24 cellular contexts compared by ENCODE assay signal in the genomic region with DNA sequence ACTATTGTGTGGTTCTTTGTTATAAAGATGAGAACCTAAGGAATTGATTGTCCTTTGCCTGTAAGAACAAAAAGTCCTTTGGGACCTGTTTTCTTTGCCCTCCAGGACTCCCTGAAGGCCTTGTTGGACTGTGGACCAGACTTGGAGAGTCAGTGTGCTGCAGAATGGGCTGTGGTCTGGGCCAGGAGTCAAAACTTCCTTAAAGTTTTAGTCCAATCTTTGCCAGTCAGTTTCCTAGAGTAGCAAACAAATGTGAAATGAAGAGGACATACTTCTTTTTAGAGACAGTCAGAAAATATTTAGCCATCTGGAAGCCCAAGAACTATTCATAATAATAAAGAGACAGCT. TPM values are rescaled to one million over a fixed set of nuclear protein-coding genes. Genes with fewer than 3 reads are reported as not detected.
DNase-seq lines count a peak whose midpoint lies in the region; ATAC-seq and TF ChIP-seq lines count a peak whose summit lies in the region.
"Had no signal": no experiment of that assay in that cellular context is flagged by ENCODE, and none has a peak within 500 bp of the region (broad histone marks: within the 10 kb centered on the region; RNA-seq: fewer than 3 reads in every experiment).

No MANE protein-coding gene starts in this region.

- intact Hi-C loops in CD4-positive, alpha-beta memory T cell (cut with micrococcal nuclease): no loop called here
- intact Hi-C loops in IMR-90 (cut with micrococcal nuclease) (loop anchor here (5.0 kb wide), 1 partner anchor 35 kb away; no protein-coding TSS in a partner anchor), sciatic nerve (cut with DNase I) (no loop called here)

- H3K4me1 Mint-ChIP-seq in CD4-positive, alpha-beta memory T cell: peaks cover 63 to 91% (median 69%) of the 10 kb centered on the region in 4 donors

- H3K27me3 ChIP-seq in CD4-positive, alpha-beta memory T cell (ENCODE audit: insufficient read depth, low read length): no peaks in the 10 kb centered on the region
- H3K27me3 ChIP-seq in IMR-90 (ENCODE audit: control insufficient read depth, insufficient read depth, low read length): no peaks in the 10 kb centered on the region
- H3K27me3 ChIP-seq in SJCRH30: no peaks in the 10 kb centered on the region
- H3K27me3 ChIP-seq: breast epithelium, neural progenitor cell, SJSA1, upper lobe of right lung had no signal

- H2BK120ac ChIP-seq in IMR-90 (ENCODE audit: low read depth, low read length): no peak overlapping the region

- no peak overlapping the region for H4K5ac ChIP-seq in IMR-90 (ENCODE audit: low read depth, low read length)

- TF ChIP-seq RAD21 in IMR-90 (IDR thresholded peaks at IDR 0.05; ENCODE audit: low read length): no peak

- no peaks in the 10 kb centered on the region for H3K36me3 ChIP-seq in CD4-positive, alpha-beta memory T cell (ENCODE audit: insufficient read depth, low read length)
- no peaks in the 10 kb centered on the region for H3K36me3 ChIP-seq in IMR-90 (ENCODE audit: control insufficient read depth, insufficient read depth, low read length)
- no peaks in the 10 kb centered on the region for H3K36me3 ChIP-seq in SJCRH30
- H3K36me3 ChIP-seq: breast epithelium, neural progenitor cell, SJSA1, upper lobe of right lung had no signal

- no peak overlapping the region for H3K56ac ChIP-seq in IMR-90 (ENCODE audit: extremely low read depth, insufficient read depth, low read length)

- no peaks in the 10 kb centered on the region for H3K9me3 ChIP-seq in CD4-positive, alpha-beta memory T cell (ENCODE audit: control insufficient read depth in 1 of 2, low read length in 2 of 2)
- H3K9me3 ChIP-seq in IMR-90 (ENCODE audit: control insufficient read depth, insufficient read depth, low read length) (no peaks in the 10 kb centered on the region), SJCRH30 (replicated peaks) (no peaks in the 10 kb centered on the region)
- H3K9me3 ChIP-seq: breast epithelium, SJSA1, upper lobe of right lung had no signal

- H2BK20ac ChIP-seq in IMR-90 (ENCODE audit: low read depth, low read length): no peak overlapping the region

- H3K4me1 ChIP-seq in CD4-positive, alpha-beta memory T cell (ENCODE audit: insufficient read depth, low read length): peaks cover 65% of the 10 kb centered on the region
- H3K4me1 ChIP-seq in IMR-90 (ENCODE audit: control insufficient read depth, insufficient read depth, low read length) (peaks cover 24% of the 10 kb centered on the region), SJCRH30 (no peaks in the 10 kb centered on the region)

- H3K4me3 Mint-ChIP-seq in CD4-positive, alpha-beta memory T cell: peak overlapping the region in 3 of 8 donors; percentile 21 to 45 (median 38)
- H3K4me3 Mint-ChIP-seq: activated naive CD8-positive, alpha-beta T cell; endodermal cell; neural progenitor cell had no signal

- ATAC-seq in IMR-90 (ENCODE audit: low read depth): no peak
- ATAC-seq in sciatic nerve: peak; percentile 65
- no peak for ATAC-seq in HG03097 (IDR thresholded peaks at IDR 0.05; ENCODE audit: low FRiP score, unreplicated experiment)
- no peak for ATAC-seq in HG03442 (IDR thresholded peaks at IDR 0.05; ENCODE audit: unreplicated experiment)
- ATAC-seq in HG02610 (IDR thresholded peaks at IDR 0.05; ENCODE audit: unreplicated experiment): no peak
- ATAC-seq: upper lobe of right lung had no signal

- CTCF ChIA-PET in CD4-positive, alpha-beta memory T cell (lab: Charles Lee; ENCODE audit: partially characterized antibody): no interaction called here
- CTCF ChIA-PET in IMR-90 (lab: Yijun Ruan, JAX): no interaction called here

- no peak overlapping the region for H3K4ac ChIP-seq in IMR-90 (ENCODE audit: low read depth, low read length)

- TF ChIP-seq CTCF in IMR-90 (conservative IDR thresholded peaks at IDR 0.05; ENCODE audit: low read depth, low read length): no peak

- H3K79me1 ChIP-seq in IMR-90 (ENCODE audit: low read depth in 1 of 2, low read length in 2 of 2): peaks cover 43 to 91% of the 10 kb centered on the region in 2 experiments

- dilution Hi-C loops in IMR-90 (cut with HindIII; ENCODE audit: low sequenced_read_pairs, unreplicated experiment): no loop called here

- H3K27ac Mint-ChIP-seq in CD4-positive, alpha-beta memory T cell: peak overlapping the region in 5 of 7 donors; percentile 21 to 63 (median 40)
- H3K27ac Mint-ChIP-seq: activated naive CD8-positive, alpha-beta T cell; endodermal cell; neural progenitor cell had no signal

- no peak overlapping the region for H3K14ac ChIP-seq in IMR-90 (replicated peaks; ENCODE audit: low read depth, low read length)

- no peaks in the 10 kb centered on the region for H3K9me3 Mint-ChIP-seq in CD4-positive, alpha-beta memory T cell
- H3K9me3 Mint-ChIP-seq: endodermal cell had no signal

- H3K9ac ChIP-seq in IMR-90 (ENCODE audit: low read depth, low read length): no peak overlapping the region
- H3K9ac ChIP-seq: neural progenitor cell had no signal

- H3K27me3 Mint-ChIP-seq in CD4-positive, alpha-beta memory T cell: no peaks in the 10 kb centered on the region
- H3K27me3 Mint-ChIP-seq: activated naive CD8-positive, alpha-beta T cell had no signal

- no peak overlapping the region for H2AK9ac ChIP-seq in IMR-90 (replicated peaks; ENCODE audit: low read depth, low read length, poor library complexity)

- peak overlapping the region; percentile 19; the same call in 1 of the 2 replicates for H3K23ac ChIP-seq in IMR-90 (ENCODE audit: low read depth, low read length)

- H4K20me1 ChIP-seq in IMR-90 (ENCODE audit: insufficient read depth, low read length): peaks cover 86% of the 10 kb centered on the region

- peaks cover 18% of the 10 kb centered on the region for H3K9me1 ChIP-seq in IMR-90 (ENCODE audit: insufficient read depth, low read length)

- peak overlapping the region in 1 of 2 experiments; percentile 14; a peak in 1 of 4 replicates for H4K8ac ChIP-seq in IMR-90 (ENCODE audit: low read depth in 2 of 2, low read length in 2 of 2)

- no peak overlapping the region for H2BK15ac ChIP-seq in IMR-90 (ENCODE audit: low read depth, low read length)

- H2AK5ac ChIP-seq in IMR-90 (ENCODE audit: low read depth, low read length): no peak overlapping the region

- H3K36me3 Mint-ChIP-seq in CD4-positive, alpha-beta memory T cell: peaks cover 0 to 1% of the 10 kb centered on the region in 2 donors
- H3K36me3 Mint-ChIP-seq: activated naive CD8-positive, alpha-beta T cell; neural progenitor cell had no signal

- H2BK5ac ChIP-seq in IMR-90 (ENCODE audit: low read depth, low read length, poor library complexity, severe bottlenecking): no peak overlapping the region

- H3K4me2 ChIP-seq in IMR-90 (ENCODE audit: low read depth, low read length): no peak overlapping the region
- H3K4me2 ChIP-seq: neural progenitor cell had no signal

- no TSS peak for BruUV-seq in IMR-90 (replicated peaks; lab: Mats Ljungman, UMichigan)

- H3K4me3 ChIP-seq in CD4-positive, alpha-beta memory T cell (ENCODE audit: low read length in 2 of 2): no peak overlapping the region
- no peak overlapping the region for H3K4me3 ChIP-seq in IMR-90 (ENCODE audit: insufficient read depth, low read depth, low read length)
- no peak overlapping the region for H3K4me3 ChIP-seq in SJCRH30
- H3K4me3 ChIP-seq: breast epithelium, lung, neural progenitor cell, SJSA1, upper lobe of right lung had no signal

- no peak for DNase-seq in CD4-positive, alpha-beta memory T cell
- DNase-seq in IMR-90 (no peak), fibroblast of peridontal ligament (ENCODE audit: extremely low read depth) (peak; percentile 49), sciatic nerve (ENCODE audit: low spot score) (no peak), SJCRH30 (no peak)
- DNase-seq: activated CD4-positive, alpha-beta T cell treated with anti-CD3 and anti-CD28 coated beads for 48 hours; activated T-cell treated with anti-CD3 and anti-CD28 coated beads for 4 hours; Calu3; endodermal cell; foreskin fibroblast; Kasumi-1; NCI-H146; NCI-H2227 treated with DMSO at 0.1 percent for 48 hours; right cardiac atrium; stimulated activated CD4-positive, alpha-beta T cell treated with anti-CD3 and anti-CD28 coated beads, Interleukin-2, amount 100 ng/mL, for 48 hours; upper lobe of right lung had no signal

- in situ Hi-C loops in IMR-90 (cut with MboI; ENCODE audit: low sequenced_read_pairs): no loop called here

- H4K91ac ChIP-seq in IMR-90 (ENCODE audit: insufficient read depth, low read depth, low read length): no peak overlapping the region

- H3K27ac ChIP-seq in CD4-positive, alpha-beta memory T cell (ENCODE audit: low read depth, low read length): no peak overlapping the region
- H3K27ac ChIP-seq in IMR-90 (ENCODE audit: insufficient read depth, low read length) (no peak overlapping the region), SJCRH30 (no peak overlapping the region)
- H3K27ac ChIP-seq: neural progenitor cell, SJSA1, upper lobe of right lung had no signal

- POLR2A ChIA-PET in CD4-positive, alpha-beta memory T cell (lab: Charles Lee; ENCODE audit: partially characterized antibody): no interaction called here
- POLR2A ChIA-PET in IMR-90 (lab: Charles Lee; ENCODE audit: unreplicated experiment): no interaction called here

- H3K18ac ChIP-seq in IMR-90 (ENCODE audit: low read depth, low read length): no peak overlapping the region

- H2AFZ ChIP-seq in IMR-90 (replicated peaks; ENCODE audit: low read length, poor library complexity): no peak overlapping the region
- H2AFZ ChIP-seq: neural progenitor cell had no signal

- no peak for TF ChIP-seq POLR2A in IMR-90 (IDR thresholded peaks at IDR 0.05; ENCODE audit: low read depth, low read length)

TF ChIP-seq in IMR-90, 13 proteins besides CTCF, POLR2A, EP300 and RAD21:
- TF ChIP-seq SMC3 (IDR thresholded peaks at IDR 0.05; ENCODE audit: low read depth, low read length) (no peak), NFE2L2 (IDR thresholded peaks at IDR 0.05; ENCODE audit: low read depth, low read length) (no peak), CHD1 (IDR thresholded peaks at IDR 0.05; ENCODE audit: low read depth, low read length) (no peak), FOS (IDR thresholded peaks at IDR 0.05; ENCODE audit: low read depth, low read length) (no peak)

RNA-seq across cellular contexts. Expression of gene PDE8A, which starts 45.4 kb away (rescaled TPM):
- 10 to 100 TPM; 39.2 to 41.3 TPM for total RNA-seq in CD4-positive, alpha-beta memory T cell
- 1 to 10 TPM; 1.9 to 5.6 TPM for polyA plus RNA-seq in CD4-positive, alpha-beta memory T cell
- total RNA-seq in IMR-90 (2012; rRNA removed): 32.4 and 40.3 TPM in 2 replicates
- 27.9 and 35.9 TPM in 2 replicates for polyA plus RNA-seq in IMR-90 (2012; rRNA removed)
- 6.7 and 13.5 TPM in 2 replicates for polyA plus RNA-seq in IMR-90 (2012; cell fraction: cytosol; rRNA removed)
- 26.0 and 126 TPM in 2 replicates for polyA plus RNA-seq in IMR-90 (2012; cell fraction: nucleus; rRNA removed; ENCODE audit: low replicate concordance)
- total RNA-seq in sciatic nerve: 71.4 TPM
- total RNA-seq in SJCRH30 (2014; rRNA removed; shearing (Covaris generic)): 17.6 and 19.6 TPM in 2 replicates
